In the genomic region with DNA sequence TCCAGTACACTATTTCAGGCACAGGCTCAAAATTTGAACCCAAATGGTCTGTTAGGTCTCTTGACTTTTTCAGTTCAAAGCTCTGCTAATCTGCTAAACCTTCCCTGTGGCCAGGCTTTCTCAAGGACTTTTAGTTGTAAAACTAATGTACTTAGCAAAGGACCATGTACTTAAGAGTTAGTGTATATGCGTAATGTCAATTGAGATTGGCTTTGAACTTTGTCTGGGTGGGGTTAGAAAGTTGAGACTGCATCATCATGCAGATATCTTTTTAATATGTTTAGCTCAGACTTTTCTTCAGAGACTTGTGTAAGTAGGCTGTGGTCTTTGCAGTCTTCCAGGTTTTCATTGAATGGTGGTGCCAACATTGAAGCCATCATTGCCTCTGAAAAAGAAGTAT, we compare ENCODE assay signal across 23 cellular contexts.
"Had no signal": no experiment of that assay in that cellular context is flagged by ENCODE, and none has a peak within 500 bp of the region (broad histone marks: within the 10 kb centered on the region; RNA-seq: fewer than 3 reads in every experiment).

No MANE protein-coding gene starts in this region.

- H3K27ac ChIP-seq: SJSA1, SK-N-MC had no signal

- H3K4me1 ChIP-seq: SJSA1 had no signal

- H3K9me3 ChIP-seq: MG63, SJSA1 had no signal

- FAIRE-seq: HepG2, RCC 7860 had no signal

- H3K36me3 ChIP-seq: MG63 had no signal

- DNase-seq: IMR-90, Karpas-422, KG1, MG63, NCI-H1092, NCI-H1105 treated with DMSO at 0.1 percent for 48 hours, NCI-H1417 treated with DMSO at 0.1 percent for 48 hours, NCI-H146, NCI-H1694 treated with DMSO at 0.1 percent for 48 hours, NCI-H1930, NCI-H2081, NCI-H2107, NCI-H2227 treated with DMSO at 0.1 percent for 48 hours, NCI-H524 treated with DMSO at 0.1 percent for 48 hours, NCI-H69, NCI-H774, Right ventricle myocardium superior, RPMI8226, SIG-M5 had no signal

- H3K4me3 ChIP-seq: MG63, SJSA1, SK-N-MC had no signal

- H3K27me3 ChIP-seq: MG63, SJSA1 had no signal

- ATAC-seq: HepG2 had no signal
